Comparison of ENCODE assay signal across 2 cellular contexts in genomic region chr2:194452504-194452903, GRCh38.
A peak's percentile ranks its signal among the peaks of the same experiment; 100 is the strongest.
TF ChIP-seq lines count a peak whose summit lies in the region.

No MANE protein-coding gene starts in this region.

TF ChIP-seq in HepG2, 621 proteins besides CTCF, POLR2A, EP300 and RAD21:
- peak; percentile 67 for TF ChIP-seq MNT (IDR thresholded peaks at IDR 0.05)
- TF ChIP-seq EED (CRISPR knock-in tag; IDR thresholded peaks at IDR 0.05), result no peak

TF ChIP-seq in GM12878, 131 proteins besides CTCF, POLR2A, EP300 and RAD21:
- TF ChIP-seq PBX3 (IDR thresholded peaks at IDR 0.05; ENCODE audit: insufficient replicate concordance, low read depth, low read length), result no peak
- peak; percentile 61 for TF ChIP-seq BCL3 (IDR thresholded peaks at IDR 0.05; ENCODE audit: borderline replicate concordance, insufficient read depth, low read depth, low read length, poor library complexity, severe bottlenecking)
